ENCODE assay signal across 36 cellular contexts in the genomic region with DNA sequence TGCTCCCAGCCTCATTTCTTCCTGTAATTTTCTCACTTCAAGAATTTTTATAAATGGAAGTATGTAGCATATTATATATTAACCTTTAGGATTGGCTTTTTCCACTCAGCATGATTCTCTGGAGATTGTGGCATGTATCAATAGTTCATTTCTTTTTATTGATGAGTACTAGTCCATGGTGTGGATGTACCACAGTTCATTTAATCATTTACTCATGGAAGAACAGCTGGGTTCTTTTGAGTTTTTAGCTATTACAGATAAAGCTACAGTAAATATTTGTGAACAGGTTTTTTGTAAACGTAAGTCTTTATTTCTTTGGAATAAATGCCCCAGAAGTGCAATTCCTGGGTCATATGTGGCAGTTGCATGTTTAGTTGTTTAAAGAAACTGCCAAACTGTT.
"Had no signal": no experiment of that assay in that cellular context is flagged by ENCODE, and none has a peak within 500 bp of the region (broad histone marks: within the 10 kb centered on the region; RNA-seq: fewer than 3 reads in every experiment).

No MANE protein-coding gene starts in this region.

- H3K4me1 Mint-ChIP-seq: activated B cell treated with CpG ODN at 0.5 μM for 24 hours; activated CD4-positive, alpha-beta T cell treated with anti-CD3 and anti-CD28 coated beads, Interleukin-2, amount 10 ng/mL, durations not matched to agents 7 days and 5 days; activated naive CD4-positive, alpha-beta T cell treated with anti-CD3 and anti-CD28 coated beads, Interleukin-2, amount 10 ng/mL, durations not matched to agents 7 days and 5 days; activated naive CD8-positive, alpha-beta T cell treated with anti-CD3 and anti-CD28 coated beads, Interleukin-2, amount 50 U/mL, for 24 hours had no signal

- H3K27me3 ChIP-seq: ascending aorta, cardiac muscle cell had no signal

- H3K4me3 Mint-ChIP-seq: activated B cell treated with CpG ODN at 0.5 μM for 24 hours; activated CD4-positive, alpha-beta memory T cell treated with anti-CD3 and anti-CD28 coated beads, Interleukin-2, amount 10 ng/mL, durations not matched to agents 7 days and 5 days; activated CD4-positive, alpha-beta T cell treated with anti-CD3 and anti-CD28 coated beads, Interleukin-2, amount 10 ng/mL, durations not matched to agents 7 days and 5 days; activated CD8-positive, alpha-beta memory T cell treated with anti-CD3 and anti-CD28 coated beads, Interleukin-2, amount 10 ng/mL, durations not matched to agents 7 days and 5 days; activated CD8-positive, alpha-beta T cell treated with anti-CD3 and anti-CD28 coated beads, Interleukin-2, amount 10 ng/mL, durations not matched to agents 7 days and 5 days; activated naive CD4-positive, alpha-beta T cell treated with anti-CD3 and anti-CD28 coated beads, Interleukin-2, amount 10 ng/mL, durations not matched to agents 7 days and 5 days; activated naive CD4-positive, alpha-beta T cell treated with anti-CD3 and anti-CD28 coated beads, Interleukin-2, amount 50 U/mL, for 24 hours; activated naive CD8-positive, alpha-beta T cell; activated naive CD8-positive, alpha-beta T cell treated with anti-CD3 and anti-CD28 coated beads, Interleukin-2, amount 10 ng/mL, durations not matched to agents 7 days and 5 days; activated naive CD8-positive, alpha-beta T cell treated with anti-CD3 and anti-CD28 coated beads, Interleukin-2, amount 50 U/mL, for 24 hours; activated T-cell treated with anti-CD3 and anti-CD28 coated beads, Interleukin-2, amount 50 U/mL, for 24 hours; brain; central memory CD8-positive, alpha-beta T cell; T-helper 1 cell treated with Interleukin-12 subunit alpha and Interleukin-12 subunit beta and Interleukin-4 antibody, amounts not matched to agents 30 μg/mL and 1 μg/mL, for 36 hours; T-helper 2 cell treated with Interferon-gamma antibody and Interleukin-4, amounts not matched to agents 5 μg/mL and 100 μg/mL, for 36 hours had no signal

- H3K9me3 Mint-ChIP-seq: activated B cell treated with CpG ODN at 0.5 μM for 24 hours; activated CD4-positive, alpha-beta memory T cell treated with anti-CD3 and anti-CD28 coated beads, Interleukin-2, amount 10 ng/mL, durations not matched to agents 7 days and 5 days; activated CD4-positive, alpha-beta T cell treated with anti-CD3 and anti-CD28 coated beads, Interleukin-2, amount 10 ng/mL, durations not matched to agents 7 days and 5 days; activated naive CD4-positive, alpha-beta T cell treated with anti-CD3 and anti-CD28 coated beads, Interleukin-2, amount 10 ng/mL, durations not matched to agents 7 days and 5 days; activated naive CD4-positive, alpha-beta T cell treated with anti-CD3 and anti-CD28 coated beads, Interleukin-2, amount 50 U/mL, for 24 hours; activated naive CD8-positive, alpha-beta T cell treated with anti-CD3 and anti-CD28 coated beads, Interleukin-2, amount 10 ng/mL, durations not matched to agents 7 days and 5 days; activated naive CD8-positive, alpha-beta T cell treated with anti-CD3 and anti-CD28 coated beads, Interleukin-2, amount 50 U/mL, for 24 hours; activated T-cell treated with anti-CD3 and anti-CD28 coated beads, Interleukin-2, amount 50 U/mL, for 24 hours; activated T-helper 2 cell treated with anti-CD3 and anti-CD28 coated beads, Interferon-gamma antibody, Interleukin-2, Interleukin-4, amounts not matched to agents 10 μg/mL and 5 μg/mL and 100 μg/mL, durations not matched to agents 14 hours and 24 hours and 36 hours; brain; central memory CD8-positive, alpha-beta T cell; T-helper 1 cell treated with Interleukin-12 subunit alpha and Interleukin-12 subunit beta and Interleukin-4 antibody, amounts not matched to agents 30 μg/mL and 1 μg/mL, for 36 hours; T-helper 2 cell treated with Interferon-gamma antibody and Interleukin-4, amounts not matched to agents 5 μg/mL and 100 μg/mL, for 36 hours had no signal

- H3K27ac Mint-ChIP-seq: activated B cell treated with CpG ODN at 0.5 μM for 24 hours; activated CD4-positive, alpha-beta memory T cell treated with anti-CD3 and anti-CD28 coated beads, Interleukin-2, amount 10 ng/mL, durations not matched to agents 7 days and 5 days; activated CD4-positive, alpha-beta T cell treated with anti-CD3 and anti-CD28 coated beads, Interleukin-2, amount 10 ng/mL, durations not matched to agents 7 days and 5 days; activated CD8-positive, alpha-beta memory T cell treated with anti-CD3 and anti-CD28 coated beads, Interleukin-2, amount 10 ng/mL, durations not matched to agents 7 days and 5 days; activated CD8-positive, alpha-beta T cell treated with anti-CD3 and anti-CD28 coated beads, Interleukin-2, amount 10 ng/mL, durations not matched to agents 7 days and 5 days; activated naive CD4-positive, alpha-beta T cell treated with anti-CD3 and anti-CD28 coated beads, Interleukin-2, amount 10 ng/mL, durations not matched to agents 7 days and 5 days; activated naive CD4-positive, alpha-beta T cell treated with anti-CD3 and anti-CD28 coated beads, Interleukin-2, amount 50 U/mL, for 24 hours; activated naive CD8-positive, alpha-beta T cell; activated naive CD8-positive, alpha-beta T cell treated with anti-CD3 and anti-CD28 coated beads, Interleukin-2, amount 10 ng/mL, durations not matched to agents 7 days and 5 days; activated naive CD8-positive, alpha-beta T cell treated with anti-CD3 and anti-CD28 coated beads, Interleukin-2, amount 50 U/mL, for 24 hours; activated T-cell treated with anti-CD3 and anti-CD28 coated beads, Interleukin-2, amount 50 U/mL, for 24 hours; activated T-helper 2 cell treated with anti-CD3 and anti-CD28 coated beads, Interferon-gamma antibody, Interleukin-2, Interleukin-4, amounts not matched to agents 10 μg/mL and 5 μg/mL and 100 μg/mL, durations not matched to agents 14 hours and 24 hours and 36 hours; T-helper 1 cell treated with Interleukin-12 subunit alpha and Interleukin-12 subunit beta and Interleukin-4 antibody, amounts not matched to agents 30 μg/mL and 1 μg/mL, for 36 hours; T-helper 2 cell treated with Interferon-gamma antibody and Interleukin-4, amounts not matched to agents 5 μg/mL and 100 μg/mL, for 36 hours had no signal

- H3K27ac ChIP-seq: ascending aorta, cardiac muscle cell, VCaP had no signal

- FAIRE-seq: bronchial epithelial cell, TTC549 had no signal

- H3K27me3 Mint-ChIP-seq: activated B cell treated with CpG ODN at 0.5 μM for 24 hours; activated CD4-positive, alpha-beta memory T cell treated with anti-CD3 and anti-CD28 coated beads, Interleukin-2, amount 10 ng/mL, durations not matched to agents 7 days and 5 days; activated CD4-positive, alpha-beta T cell treated with anti-CD3 and anti-CD28 coated beads, Interleukin-2, amount 10 ng/mL, durations not matched to agents 7 days and 5 days; activated CD8-positive, alpha-beta memory T cell treated with anti-CD3 and anti-CD28 coated beads, Interleukin-2, amount 10 ng/mL, durations not matched to agents 7 days and 5 days; activated naive CD4-positive, alpha-beta T cell treated with anti-CD3 and anti-CD28 coated beads, Interleukin-2, amount 10 ng/mL, durations not matched to agents 7 days and 5 days; activated naive CD4-positive, alpha-beta T cell treated with anti-CD3 and anti-CD28 coated beads, Interleukin-2, amount 50 U/mL, for 24 hours; activated naive CD8-positive, alpha-beta T cell; activated naive CD8-positive, alpha-beta T cell treated with anti-CD3 and anti-CD28 coated beads, Interleukin-2, amount 10 ng/mL, durations not matched to agents 7 days and 5 days; activated naive CD8-positive, alpha-beta T cell treated with anti-CD3 and anti-CD28 coated beads, Interleukin-2, amount 50 U/mL, for 24 hours; activated T-cell treated with anti-CD3 and anti-CD28 coated beads, Interleukin-2, amount 50 U/mL, for 24 hours; brain; central memory CD8-positive, alpha-beta T cell had no signal

- H3K9me3 ChIP-seq: ascending aorta had no signal

- H3K4me3 ChIP-seq: ascending aorta, cardiac muscle cell had no signal

- H3K4me1 ChIP-seq: ascending aorta had no signal

- ATAC-seq: activated CD8-positive, alpha-beta memory T cell treated with anti-CD3 and anti-CD28 coated beads, Interleukin-2, amount 10 ng/mL, durations not matched to agents 7 days and 5 days; activated CD8-positive, alpha-beta T cell treated with anti-CD3 and anti-CD28 coated beads, Interleukin-2, amount 10 ng/mL, durations not matched to agents 7 days and 5 days; activated naive CD8-positive, alpha-beta T cell treated with anti-CD3 and anti-CD28 coated beads, Interleukin-2, amount 50 U/mL, for 24 hours had no signal

- H3K36me3 Mint-ChIP-seq: activated naive CD8-positive, alpha-beta T cell had no signal

- DNase-seq: activated B cell treated with CpG ODN at 0.5 μM for 24 hours; activated CD4-positive, alpha-beta memory T cell treated with anti-CD3 and anti-CD28 coated beads, Interleukin-2, amount 10 ng/mL, durations not matched to agents 7 days and 5 days; activated CD4-positive, alpha-beta T cell treated with anti-CD3 and anti-CD28 coated beads for 48 hours; activated CD4-positive, alpha-beta T cell treated with anti-CD3 and anti-CD28 coated beads, Interleukin-2, amount 10 ng/mL, durations not matched to agents 7 days and 5 days; activated CD4-positive, alpha-beta T cell treated with anti-CD3 and anti-CD28 coated beads, Interleukin-2, amount 50 U/mL, for 48 hours; activated CD4-positive, CD25-positive, alpha-beta regulatory T cell treated with anti-CD3 and anti-CD28 coated beads, Interleukin-2, amount 50 U/mL, for 72 hours; activated CD8-positive, alpha-beta memory T cell treated with anti-CD3 and anti-CD28 coated beads for 24 hours; activated CD8-positive, alpha-beta memory T cell treated with anti-CD3 and anti-CD28 coated beads, Interleukin-2, amount 10 ng/mL, durations not matched to agents 7 days and 5 days; activated CD8-positive, alpha-beta memory T cell treated with anti-CD3 and anti-CD28 coated beads, Interleukin-2, amount 50 U/mL, for 48 hours; activated CD8-positive, alpha-beta T cell treated with anti-CD3 and anti-CD28 coated beads, Interleukin-2, amount 10 ng/mL, durations not matched to agents 7 days and 5 days; activated effector memory CD4-positive, alpha-beta T cell treated with Interleukin-2 at 50 U/mL for 16 hours; activated gamma-delta T cell; activated naive CD4-positive, alpha-beta T cell treated with anti-CD3 and anti-CD28 coated beads, Interleukin-2, amount 10 ng/mL, durations not matched to agents 7 days and 5 days; activated naive CD4-positive, alpha-beta T cell treated with Interleukin-2 at 50 U/mL for 16 hours; activated naive CD8-positive, alpha-beta T cell treated with anti-CD3 and anti-CD28 coated beads, Interleukin-2, amount 10 ng/mL, durations not matched to agents 7 days and 5 days; activated naive CD8-positive, alpha-beta T cell treated with anti-CD3 and anti-CD28 coated beads, Interleukin-2, amount 50 U/mL, for 24 hours; activated T-cell treated with anti-CD3 and anti-CD28 coated beads, Interleukin-2, amount 50 U/mL, for 24 hours; activated T-cell treated with anti-CD3 and anti-CD28 coated beads, Interleukin-2, amount 50 U/mL, for 48 hours; amygdala; anterior cingulate cortex; caudate nucleus; SW 1271; T-helper 1 cell; T-helper 9 cell had no signal
